Comparison of ENCODE assay signal across 26 cellular contexts in genomic region chr12:27772328-27773049, GRCh38. TPM values are rescaled to one million over a fixed set of nuclear protein-coding genes. Genes with fewer than 3 reads are reported as not detected.
DNase-seq lines count a peak whose midpoint lies in the region; ATAC-seq, FAIRE-seq and TF ChIP-seq lines count a peak whose summit lies in the region.
"Had no signal": no experiment of that assay in that cellular context is flagged by ENCODE, and none has a peak within 500 bp of the region (broad histone marks: within the 10 kb centered on the region; RNA-seq: fewer than 3 reads in every experiment).

No MANE protein-coding gene starts in this region.

- H3K4me3 Mint-ChIP-seq in type B pancreatic cell, result peak overlapping the region; percentile 2
- H3K4me3 Mint-ChIP-seq: activated B cell treated with CpG ODN at 0.5 μM for 24 hours; activated CD4-positive, alpha-beta memory T cell treated with anti-CD3 and anti-CD28 coated beads for 36 hours; activated naive CD8-positive, alpha-beta T cell treated with anti-CD3 and anti-CD28 coated beads, Interleukin-2, amount 50 U/mL, for 24 hours; endodermal cell; H9; naive thymus-derived CD4-positive, alpha-beta T cell had no signal

- H3K79me2 ChIP-seq in PC-9 (ENCODE audit: low read depth), result no peaks in the 10 kb centered on the region

- H3K4me1 Mint-ChIP-seq in type B pancreatic cell (ENCODE audit: unreplicated experiment), result no peaks in the 10 kb centered on the region
- H3K4me1 Mint-ChIP-seq: activated B cell treated with CpG ODN at 0.5 μM for 24 hours, H9 had no signal

- no peaks in the 10 kb centered on the region for H3K9me3 ChIP-seq in PC-9 (ENCODE audit: insufficient read depth, low read depth)
- no peaks in the 10 kb centered on the region for H3K9me3 ChIP-seq in effector memory CD4-positive, alpha-beta T cell (ENCODE audit: control insufficient read depth, low read length)
- H3K9me3 ChIP-seq: BLaER1, Caco-2, colonic mucosa, stomach, transverse colon had no signal

- no TSS peak for BruUV-seq in PC-9 (replicated peaks; lab: Mats Ljungman, UMichigan)

- no peaks in the 10 kb centered on the region for H3K9me2 ChIP-seq in PC-9 (ENCODE audit: insufficient read depth)

- FAIRE-seq in GM12892 (lab: Jason Lieb, UNC), result no peak

- no peaks in the 10 kb centered on the region for H3K9me3 Mint-ChIP-seq in type B pancreatic cell
- H3K9me3 Mint-ChIP-seq: activated B cell treated with CpG ODN at 0.5 μM for 24 hours; activated CD4-positive, alpha-beta memory T cell treated with anti-CD3 and anti-CD28 coated beads for 36 hours; activated naive CD8-positive, alpha-beta T cell treated with anti-CD3 and anti-CD28 coated beads, Interleukin-2, amount 50 U/mL, for 24 hours; endodermal cell; H9; naive thymus-derived CD4-positive, alpha-beta T cell had no signal

- peak overlapping the region; percentile 80 for H3K27ac ChIP-seq in PC-9
- H3K27ac ChIP-seq in effector memory CD4-positive, alpha-beta T cell (ENCODE audit: insufficient read depth, low read length, poor library complexity, severe bottlenecking), result no peak overlapping the region
- H3K27ac ChIP-seq: 22Rv1, BLaER1, brain microvascular endothelial cell, colonic mucosa, stomach, transverse colon had no signal

- no peak for ATAC-seq in GM21529 (IDR thresholded peaks at IDR 0.05; ENCODE audit: unreplicated experiment)
- ATAC-seq: activated naive CD8-positive, alpha-beta T cell treated with anti-CD3 and anti-CD28 coated beads, Interleukin-2, amount 50 U/mL, for 24 hours; naive thymus-derived CD4-positive, alpha-beta T cell had no signal

- DNase-seq in NCI-H2227 treated with DMSO at 0.1 percent for 48 hours (lab: John Stamatoyannopoulos, UW) (peak; percentile 21), NCI-H2227 (lab: John Stamatoyannopoulos, UW; ENCODE audit: unreplicated experiment) (no peak), PC-9 (peak in 1 of 2 experiments; percentile 93), dermis blood vessel endothelial cell (peak; percentile 22), type B pancreatic cell (ENCODE audit: extremely low spot score, unreplicated experiment) (no peak), GM12892 (ENCODE audit: insufficient read length) (no peak)
- DNase-seq in effector memory CD4-positive, alpha-beta T cell, result no peak
- DNase-seq: activated B cell treated with CpG ODN at 0.5 μM for 24 hours; activated CD4-positive, alpha-beta memory T cell treated with anti-CD3 and anti-CD28 coated beads for 36 hours; activated gamma-delta T cell; activated naive CD8-positive, alpha-beta T cell treated with anti-CD3 and anti-CD28 coated beads, Interleukin-2, amount 50 U/mL, for 24 hours; brain microvascular endothelial cell; Caco-2; colonic mucosa; endodermal cell; H9; naive thymus-derived CD4-positive, alpha-beta T cell; NCI-H187 treated with DMSO at 0.1 percent for 48 hours; stomach; transverse colon had no signal

- no peaks in the 10 kb centered on the region for H3K27me3 ChIP-seq in PC-9 (ENCODE audit: insufficient read depth, low read depth)
- no peaks in the 10 kb centered on the region for H3K27me3 ChIP-seq in effector memory CD4-positive, alpha-beta T cell (replicated peaks; ENCODE audit: control insufficient read depth, insufficient read depth, low read length, poor library complexity, severe bottlenecking)
- H3K27me3 ChIP-seq: BLaER1, brain microvascular endothelial cell, colonic mucosa, stomach, transverse colon had no signal

- no peaks in the 10 kb centered on the region for H4K20me1 ChIP-seq in PC-9 (ENCODE audit: insufficient read depth)
- H4K20me1 ChIP-seq: BLaER1 had no signal

- H3K27me3 Mint-ChIP-seq in type B pancreatic cell, result no peaks in the 10 kb centered on the region
- H3K27me3 Mint-ChIP-seq: activated B cell treated with CpG ODN at 0.5 μM for 24 hours; activated CD4-positive, alpha-beta memory T cell treated with anti-CD3 and anti-CD28 coated beads for 36 hours; activated naive CD8-positive, alpha-beta T cell treated with anti-CD3 and anti-CD28 coated beads, Interleukin-2, amount 50 U/mL, for 24 hours had no signal

- CTCF ChIA-PET in PC-9 (lab: Charles Lee), result no interaction called here

- peaks cover 28% of the 10 kb centered on the region for H3F3A ChIP-seq in PC-9 (ENCODE audit: insufficient read depth, low read depth)

- peak overlapping the region; percentile 15; the same call in 1 of the 2 replicates for H3K4me3 ChIP-seq in PC-9
- H3K4me3 ChIP-seq in effector memory CD4-positive, alpha-beta T cell (ENCODE audit: insufficient read depth, low read depth, low read length, poor library complexity, severe bottlenecking), result no peak overlapping the region
- H3K4me3 ChIP-seq: BLaER1, colonic mucosa, stomach, transverse colon had no signal

- H3K36me3 Mint-ChIP-seq in type B pancreatic cell, result peaks cover 3% of the 10 kb centered on the region
- H3K36me3 Mint-ChIP-seq: activated CD4-positive, alpha-beta memory T cell treated with anti-CD3 and anti-CD28 coated beads for 36 hours; naive thymus-derived CD4-positive, alpha-beta T cell had no signal

- intact Hi-C loops in PC-9 (cut with micrococcal nuclease; ENCODE audit: unreplicated experiment), result no loop called here

- H3K36me3 ChIP-seq in PC-9 (ENCODE audit: low read depth), result no peaks in the 10 kb centered on the region
- H3K36me3 ChIP-seq in effector memory CD4-positive, alpha-beta T cell (ENCODE audit: control insufficient read depth, insufficient read depth, low read length), result no peaks in the 10 kb centered on the region
- H3K36me3 ChIP-seq: BLaER1, brain microvascular endothelial cell, colonic mucosa, stomach, transverse colon had no signal

- H3K4me1 ChIP-seq in PC-9 (replicated peaks; ENCODE audit: insufficient read depth), result peaks cover 40% of the 10 kb centered on the region
- H3K4me1 ChIP-seq in effector memory CD4-positive, alpha-beta T cell (ENCODE audit: control insufficient read depth, insufficient read depth, low read length, poor library complexity, severe bottlenecking), result no peaks in the 10 kb centered on the region
- H3K4me1 ChIP-seq: BLaER1, Caco-2, colonic mucosa, stomach, transverse colon had no signal

- H3K27ac Mint-ChIP-seq in type B pancreatic cell, result no peak overlapping the region
- H3K27ac Mint-ChIP-seq: activated B cell treated with CpG ODN at 0.5 μM for 24 hours; activated CD4-positive, alpha-beta memory T cell treated with anti-CD3 and anti-CD28 coated beads for 36 hours; activated naive CD8-positive, alpha-beta T cell treated with anti-CD3 and anti-CD28 coated beads, Interleukin-2, amount 50 U/mL, for 24 hours; endodermal cell; naive thymus-derived CD4-positive, alpha-beta T cell had no signal

- no peak overlapping the region for H2AFZ ChIP-seq in PC-9

- H3K4me2 ChIP-seq in PC-9, result peak overlapping the region; percentile 69
- H3K4me2 ChIP-seq: BLaER1 had no signal

- TF ChIP-seq POLR2A in GM12892 (IDR thresholded peaks at IDR 0.05; ENCODE audit: low read depth, low read length), result no peak

- TF ChIP-seq CTCF in PC-9 (conservative IDR thresholded peaks at IDR 0.05) (no peak), type B pancreatic cell (conservative IDR thresholded peaks at IDR 0.05) (no peak)

- POLR2A ChIA-PET in PC-9 (lab: Charles Lee; ENCODE audit: unreplicated experiment), result no interaction called here

RNA-seq across cellular contexts. Expression of gene KLHL42, which starts 7.5 kb away (rescaled TPM):
- total RNA-seq in PC-9 (2021), result 33.6 and 34.5 TPM in 2 replicates
- total RNA-seq in dermis blood vessel endothelial cell, result 23.6 and 33.4 TPM in 2 replicates
- 30.6 and 40.3 TPM in 2 replicates for total RNA-seq in type B pancreatic cell (ENCODE audit: low replicate concordance)
- 8.4 TPM for polyA plus RNA-seq in GM12892 (2012; ENCODE audit: missing spikeins)

RNA-seq across cellular contexts. Expression of gene MANSC4, which starts 7.5 kb away (rescaled TPM):
- total RNA-seq in PC-9 (2021), result not detected in 2 replicates
- not detected in 2 replicates for total RNA-seq in dermis blood vessel endothelial cell
- 0.36 TPM in 1 of 2 replicates, not detected in the other for total RNA-seq in type B pancreatic cell (ENCODE audit: low replicate concordance)
- not detected for polyA plus RNA-seq in GM12892 (2012; ENCODE audit: missing spikeins)
- total RNA-seq: activated B cell treated with CpG ODN at 0.5 μM for 24 hours; activated CD4-positive, alpha-beta memory T cell treated with anti-CD3 and anti-CD28 coated beads for 36 hours; Caco-2; colonic mucosa; endodermal cell; H9; mesenteric fat pad; omental fat pad; renal cortical epithelial cell; stomach; transverse colon had no signal
- polyA plus RNA-seq: naive thymus-derived CD4-positive, alpha-beta T cell; stomach had no signal

Comparison
In these comparisons a context has a peak if more than half of its experiments do, and no peak if none do; other contexts are left out.
1. DNase-seq: peak in NCI-H2227 treated with DMSO at 0.1 percent for 48 hours (single experiment) and dermis blood vessel endothelial cell (single experiment); none in NCI-H2227 (single experiment), type B pancreatic cell (single experiment), GM12892 (single experiment) and effector memory CD4-positive, alpha-beta T cell (0 of 3).